1 cellular context compared by ENCODE assay signal in the genomic region with DNA sequence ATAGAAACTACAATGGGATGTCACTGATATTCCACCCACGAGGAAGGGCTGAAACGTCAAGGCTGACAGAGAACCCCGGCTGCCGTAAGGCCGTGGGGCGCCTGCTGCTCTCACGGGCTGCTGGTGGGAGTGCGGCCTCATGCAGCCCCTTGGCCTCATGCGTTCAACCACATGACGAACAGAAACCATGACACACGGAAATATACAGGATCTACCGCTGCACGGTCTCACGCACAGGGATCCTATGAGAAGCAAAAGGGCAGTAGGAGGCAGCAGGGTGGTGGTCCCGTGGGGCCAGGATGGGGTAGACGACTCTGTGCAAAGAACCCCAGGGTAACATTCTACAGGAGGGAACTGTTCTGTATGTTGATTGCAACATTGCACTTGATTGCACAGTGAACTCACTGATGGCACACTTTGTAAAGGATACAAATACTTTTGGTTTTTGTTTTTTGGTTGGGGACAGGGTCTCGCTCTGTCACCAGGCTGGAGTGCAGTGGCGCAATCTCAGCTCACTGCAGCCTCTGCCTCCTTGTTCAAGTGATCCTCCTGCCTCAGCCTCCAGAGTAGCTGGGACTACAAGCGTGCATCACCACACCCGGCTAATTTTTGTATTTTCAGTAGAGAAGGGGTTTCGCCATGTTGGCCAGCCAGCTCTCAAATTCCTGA.
TF ChIP-seq lines count a peak whose summit lies in the region.

No MANE protein-coding gene starts in this region.

TF ChIP-seq in IMR-90, 13 proteins besides CTCF, POLR2A, EP300 and RAD21:
- TF ChIP-seq ELK1 (IDR thresholded peaks at IDR 0.05; ENCODE audit: borderline replicate concordance, low read depth, low read length): no peak
- 0 out of 2 replicates have a peak, but pooled peaks have one; percentile 16 for TF ChIP-seq CEBPB (IDR thresholded peaks at IDR 0.05; ENCODE audit: low read depth, low read length)
